Comparison of ENCODE assay signal across 8 cellular contexts in genomic region chr19:10421240-10421948, GRCh38.
DNase-seq lines count a peak whose midpoint lies in the region; ATAC-seq and TF ChIP-seq lines count a peak whose summit lies in the region.

No MANE protein-coding gene starts in this region.

- H3K4me2 ChIP-seq in SU-DHL-6 (ENCODE audit: low read depth, low read length, poor library complexity, severe bottlenecking): peak overlapping the region; percentile 84

- no peaks in the 10 kb centered on the region for H3K36me3 ChIP-seq in SU-DHL-6 (ENCODE audit: low read length)
- no peaks in the 10 kb centered on the region for H3K36me3 ChIP-seq in iPS-15b (ENCODE audit: control insufficient read depth, insufficient read depth, low read length)

- no peaks in the 10 kb centered on the region for H3K4me1 ChIP-seq in iPS-15b (ENCODE audit: control insufficient read depth, insufficient read depth, low read length)

- peaks cover 3% of the 10 kb centered on the region; the same call in 1 of the 2 replicates for H4K20me1 ChIP-seq in SU-DHL-6 (ENCODE audit: low read depth, low read length)

- peaks cover 5% of the 10 kb centered on the region; the same call in 1 of the 2 replicates for H3K79me2 ChIP-seq in SU-DHL-6 (ENCODE audit: insufficient read depth, low read length)

- ATAC-seq in HG03439 (IDR thresholded peaks at IDR 0.05; ENCODE audit: unreplicated experiment): no peak

- no peaks in the 10 kb centered on the region for H3K9me2 ChIP-seq in SU-DHL-6 (replicated peaks; ENCODE audit: insufficient read depth, low read length)

- H3F3A ChIP-seq in SU-DHL-6 (ENCODE audit: insufficient read depth): peaks cover 36% of the 10 kb centered on the region

- H3K27me3 ChIP-seq in SU-DHL-6 (ENCODE audit: low read length) (no peaks in the 10 kb centered on the region), iPS-15b (ENCODE audit: control insufficient read depth, insufficient read depth, low read length) (peaks cover 77% of the 10 kb centered on the region)

- DNase-seq in Ammon's horn (ENCODE audit: low spot score): peak; percentile 1
- no peak for DNase-seq in NCI-H526 treated with DMSO at 0.1 percent for 48 hours (lab: John Stamatoyannopoulos, UW)
- DNase-seq in germinal center (ENCODE audit: low spot score): no peak
- no peak for DNase-seq in NCI-H1417 treated with DMSO at 0.1 percent for 48 hours (lab: John Stamatoyannopoulos, UW)

- no peak overlapping the region for H2AFZ ChIP-seq in SU-DHL-6 (ENCODE audit: low read depth, low read length, severe bottlenecking)

- peak overlapping the region; percentile 83 for H3K4me3 ChIP-seq in GM12875 (ENCODE audit: low read depth, low read length)
- H3K4me3 ChIP-seq in SU-DHL-6 (ENCODE audit: insufficient read depth, low read length, poor library complexity, severe bottlenecking): peak overlapping the region; percentile 74
- H3K4me3 ChIP-seq in iPS-15b (ENCODE audit: low read depth, low read length): peak overlapping the region; percentile 48

- TF ChIP-seq CTCF in GM12875 (IDR thresholded peaks at IDR 0.05; ENCODE audit: borderline replicate concordance, insufficient read depth, low read depth, low read length) (no peak), SU-DHL-6 (IDR thresholded peaks at IDR 0.05; ENCODE audit: insufficient read depth, low read length, poor library complexity, severe bottlenecking) (no peak)

- H3K9ac ChIP-seq in SU-DHL-6 (ENCODE audit: low read length) (peak overlapping the region; percentile 93), iPS-15b (ENCODE audit: low read depth, low read length) (no peak overlapping the region)

- H3K9me3 ChIP-seq in SU-DHL-6 (ENCODE audit: insufficient read depth, low read length): no peaks in the 10 kb centered on the region
- H3K9me3 ChIP-seq in iPS-15b (ENCODE audit: control insufficient read depth, insufficient read depth, low read length): no peaks in the 10 kb centered on the region

- no peak overlapping the region for H3K27ac ChIP-seq in SU-DHL-6 (ENCODE audit: low read depth, low read length)
